Comparison of ENCODE assay signal across 9 cellular contexts in the genomic region with DNA sequence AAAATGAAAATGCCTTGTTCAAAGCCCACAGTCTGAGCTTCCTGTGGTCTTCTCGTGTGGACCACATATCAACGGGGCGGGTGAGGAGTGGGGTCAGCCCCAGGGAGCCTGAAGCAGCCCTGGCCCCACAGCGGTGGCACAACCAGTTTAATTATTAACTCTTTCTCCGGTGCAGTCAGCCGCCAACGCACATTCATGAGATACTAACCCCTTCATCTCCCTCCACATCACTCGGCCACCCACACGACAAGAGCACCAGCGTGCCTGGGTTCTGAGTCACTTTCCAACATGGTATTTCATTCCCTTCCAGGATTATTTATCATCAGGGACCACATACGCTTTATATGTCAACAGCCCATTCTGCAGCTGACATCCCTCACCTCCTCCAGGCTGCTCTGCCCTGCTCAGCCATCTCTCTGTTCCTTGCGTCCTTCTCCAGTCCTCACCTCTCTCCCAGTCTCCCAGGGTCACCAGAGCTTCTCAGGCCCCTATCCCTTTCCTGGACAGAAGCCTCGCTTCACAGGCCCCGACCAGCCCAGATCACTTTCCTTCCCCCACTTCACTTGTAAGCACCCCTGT. TPM values are rescaled to one million over a fixed set of nuclear protein-coding genes. Genes with fewer than 3 reads are reported as not detected.
DNase-seq lines count a peak whose midpoint lies in the region; ATAC-seq and TF ChIP-seq lines count a peak whose summit lies in the region.
"Had no signal": no experiment of that assay in that cellular context is flagged by ENCODE, and none has a peak within 500 bp of the region (broad histone marks: within the 10 kb centered on the region; RNA-seq: fewer than 3 reads in every experiment).

No MANE protein-coding gene starts in this region.

- H3K9ac ChIP-seq in OCI-LY3 (ENCODE audit: low read length), result peak overlapping the region; percentile 15; the same call in 1 of the 2 replicates

- ATAC-seq in GM19395 (IDR thresholded peaks at IDR 0.05; ENCODE audit: unreplicated experiment) (no peak), GM19452 (IDR thresholded peaks at IDR 0.05; ENCODE audit: unreplicated experiment) (no peak)

- peak overlapping the region; percentile 39; the same call in 1 of the 2 replicates for H3K4me3 ChIP-seq in OCI-LY3 (ENCODE audit: low read length)

- no peaks in the 10 kb centered on the region for H3K79me2 ChIP-seq in OCI-LY3 (ENCODE audit: low read length)

- H3K27ac ChIP-seq in OCI-LY3 (ENCODE audit: low read length), result no peak overlapping the region

- H3K27me3 ChIP-seq in OCI-LY3 (ENCODE audit: low read depth, low read length), result no peaks in the 10 kb centered on the region

- peak; percentile 93 for DNase-seq in EH (ENCODE audit: low read depth)
- DNase-seq in fibroblast of peridontal ligament (ENCODE audit: extremely low read depth), result peak; percentile 71
- DNase-seq in progenitor cell of endocrine pancreas (ENCODE audit: low spot score, unreplicated experiment), result no peak
- DNase-seq in D341Med (ENCODE audit: low spot score), result no peak
- no peak for DNase-seq in NCI-H446 (lab: John Stamatoyannopoulos, UW)
- DNase-seq: OCI-M1 had no signal

- TF ChIP-seq CTCF in OCI-LY3 (IDR thresholded peaks at IDR 0.05; ENCODE audit: low read depth, low read length), result no peak
- no peak for TF ChIP-seq CTCF in progenitor cell of endocrine pancreas (IDR thresholded peaks at IDR 0.05; ENCODE audit: unreplicated experiment)

- peak overlapping the region; percentile 56 for H3K4me2 ChIP-seq in OCI-LY3 (ENCODE audit: low read length)

- no peaks in the 10 kb centered on the region for H3K27me3 Mint-ChIP-seq in progenitor cell of endocrine pancreas

- H4K20me1 ChIP-seq in OCI-LY3 (ENCODE audit: insufficient read depth, low read length), result no peaks in the 10 kb centered on the region

- peaks cover 65% of the 10 kb centered on the region for H3K4me1 Mint-ChIP-seq in progenitor cell of endocrine pancreas (ENCODE audit: low read depth)

- peaks cover 32% of the 10 kb centered on the region for H3K4me1 ChIP-seq in OCI-LY3 (ENCODE audit: low read length)

- H3K9me3 Mint-ChIP-seq in progenitor cell of endocrine pancreas (ENCODE audit: low read depth), result no peaks in the 10 kb centered on the region

- no peaks in the 10 kb centered on the region for H3K9me3 ChIP-seq in OCI-LY3 (ENCODE audit: insufficient read depth, low read length)

- H3K4me3 Mint-ChIP-seq in progenitor cell of endocrine pancreas (ENCODE audit: low read depth), result no peak overlapping the region

- no peaks in the 10 kb centered on the region for H3K36me3 Mint-ChIP-seq in progenitor cell of endocrine pancreas (ENCODE audit: insufficient read depth)

- H3K27ac Mint-ChIP-seq in progenitor cell of endocrine pancreas, result peak overlapping the region; percentile 44

- peak overlapping the region; percentile 71 for H2AFZ ChIP-seq in OCI-LY3 (ENCODE audit: low read depth, low read length)

- no peaks in the 10 kb centered on the region for H3K36me3 ChIP-seq in OCI-LY3 (replicated peaks; ENCODE audit: low read depth, low read length)

RNA-seq across cellular contexts. Expression of a gene that starts 48.0 kb away (rescaled TPM):
- total RNA-seq in progenitor cell of endocrine pancreas, result 292 and 304 TPM in 2 replicates

Comparison
In these comparisons a context has a peak if more than half of its experiments do, and no peak if none do; other contexts are left out.
1. DNase-seq: peak in EH (single experiment) and fibroblast of peridontal ligament (single experiment); none in progenitor cell of endocrine pancreas (single experiment), D341Med (single experiment) and NCI-H446 (0 of 2).